32 cellular contexts compared by ENCODE assay signal in the genomic region with DNA sequence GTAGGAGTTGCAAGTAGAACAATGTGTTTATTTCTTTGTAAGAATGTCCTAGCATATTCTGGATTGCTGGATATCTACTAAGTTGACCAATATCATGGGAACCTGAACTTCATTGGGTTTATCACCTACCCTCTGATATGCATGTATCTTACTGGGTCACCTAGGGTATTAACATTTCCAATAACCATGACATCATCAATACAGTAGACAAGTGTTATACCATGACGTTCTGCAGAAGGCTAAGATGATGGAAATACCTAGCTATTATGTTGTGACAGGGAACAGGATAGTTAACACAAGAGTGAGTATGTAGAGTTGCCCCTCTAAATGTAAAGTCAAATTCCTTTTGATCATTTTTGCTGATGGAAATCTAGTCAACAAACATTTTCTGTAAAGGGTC. TPM values are rescaled to one million over a fixed set of nuclear protein-coding genes. Genes with fewer than 3 reads are reported as not detected.
"Had no signal": no experiment of that assay in that cellular context is flagged by ENCODE, and none has a peak within 500 bp of the region (broad histone marks: within the 10 kb centered on the region; RNA-seq: fewer than 3 reads in every experiment).

No MANE protein-coding gene starts in this region.

- FAIRE-seq: colon had no signal

- H3K9me3 ChIP-seq: body of pancreas, esophagus muscularis mucosa, gastrocnemius medialis had no signal

- H3K4me3 ChIP-seq: body of pancreas, esophagus muscularis mucosa, gastrocnemius medialis had no signal

- H3K36me3 ChIP-seq: esophagus muscularis mucosa, gastrocnemius medialis, WERI-Rb-1 had no signal

- H3K27ac Mint-ChIP-seq: activated B cell treated with CpG ODN at 0.5 μM for 24 hours; activated naive CD4-positive, alpha-beta T cell treated with anti-CD3 and anti-CD28 coated beads, Interleukin-2, amount 50 U/mL, for 24 hours had no signal

- H3K4me1 ChIP-seq: body of pancreas, esophagus muscularis mucosa, foreskin keratinocyte, gastrocnemius medialis had no signal

- H3K27me3 ChIP-seq: body of pancreas, esophagus muscularis mucosa, foreskin keratinocyte, gastrocnemius medialis had no signal

- H3K27me3 Mint-ChIP-seq: activated B cell treated with CpG ODN at 0.5 μM for 24 hours; activated CD8-positive, alpha-beta T cell treated with anti-CD3 and anti-CD28 coated beads for 36 hours; activated naive CD4-positive, alpha-beta T cell treated with anti-CD3 and anti-CD28 coated beads, Interleukin-2, amount 50 U/mL, for 24 hours; activated naive CD8-positive, alpha-beta T cell treated with anti-CD3 and anti-CD28 coated beads, Interleukin-2, amount 10 ng/mL, durations not matched to agents 7 days and 5 days; effector memory CD8-positive, alpha-beta T cell; T-helper 17 cell had no signal

- H3K36me3 Mint-ChIP-seq: activated naive CD4-positive, alpha-beta T cell treated with anti-CD3 and anti-CD28 coated beads, Interleukin-2, amount 50 U/mL, for 24 hours had no signal

- H3K27ac ChIP-seq: body of pancreas, esophagus muscularis mucosa, foreskin keratinocyte, gastrocnemius medialis, WERI-Rb-1 had no signal

- DNase-seq: activated B cell treated with CpG ODN at 0.5 μM for 24 hours; activated CD4-positive, alpha-beta T cell treated with anti-CD3 and anti-CD28 coated beads for 48 hours; activated CD4-positive, alpha-beta T cell treated with anti-CD3 and anti-CD28 coated beads, Interleukin-2, amount 50 U/mL, for 1 hour; activated CD4-positive, alpha-beta T cell treated with anti-CD3 and anti-CD28 coated beads, Interleukin-2, amount 50 U/mL, for 48 hours; activated CD8-positive, alpha-beta memory T cell treated with anti-CD3 and anti-CD28 coated beads for 24 hours; activated CD8-positive, alpha-beta T cell treated with anti-CD3 and anti-CD28 coated beads for 36 hours; activated effector memory CD4-positive, alpha-beta T cell treated with anti-CD3 and anti-CD28 coated beads, Interleukin-2, amount 50 U/mL, for 16 hours; activated naive CD4-positive, alpha-beta T cell treated with anti-CD3 and anti-CD28 coated beads for 36 hours; activated naive CD8-positive, alpha-beta T cell treated with anti-CD3 and anti-CD28 coated beads, Interleukin-2, amount 10 ng/mL, durations not matched to agents 7 days and 5 days; activated T-cell treated with anti-CD3 and anti-CD28 coated beads, Interleukin-2, amount 50 U/mL, for 4 hours; amygdala; aorta; body of pancreas; caudate nucleus; cortex of kidney; dermis blood vessel endothelial cell; effector CD4-positive, alpha-beta T cell; effector memory CD8-positive, alpha-beta T cell; erythroblast; foreskin keratinocyte; gastrocnemius medialis; glutamatergic neuron; T-helper 1 cell; T-helper 17 cell; T1000; WERI-Rb-1 had no signal

- H3K9me3 Mint-ChIP-seq: activated B cell treated with CpG ODN at 0.5 μM for 24 hours; activated CD8-positive, alpha-beta T cell treated with anti-CD3 and anti-CD28 coated beads for 36 hours; activated naive CD4-positive, alpha-beta T cell treated with anti-CD3 and anti-CD28 coated beads for 36 hours; activated naive CD4-positive, alpha-beta T cell treated with anti-CD3 and anti-CD28 coated beads, Interleukin-2, amount 50 U/mL, for 24 hours; activated T-cell treated with anti-CD3 and anti-CD28 coated beads, Interleukin-2, amount 50 U/mL, for 4 hours; effector memory CD8-positive, alpha-beta T cell had no signal

- ATAC-seq: activated CD4-positive, CD25-positive, alpha-beta regulatory T cell treated with anti-CD3 and anti-CD28 coated beads, Interleukin-2, amount 50 U/mL, for 24 hours; activated T-cell treated with anti-CD3 and anti-CD28 coated beads, Interleukin-2, amount 50 U/mL, for 4 hours; body of pancreas; foreskin keratinocyte; gastrocnemius medialis had no signal

- H3K4me3 Mint-ChIP-seq: activated B cell treated with CpG ODN at 0.5 μM for 24 hours; activated CD8-positive, alpha-beta T cell treated with anti-CD3 and anti-CD28 coated beads for 36 hours; activated naive CD4-positive, alpha-beta T cell treated with anti-CD3 and anti-CD28 coated beads for 36 hours; activated naive CD4-positive, alpha-beta T cell treated with anti-CD3 and anti-CD28 coated beads, Interleukin-2, amount 50 U/mL, for 24 hours; activated naive CD8-positive, alpha-beta T cell treated with anti-CD3 and anti-CD28 coated beads, Interleukin-2, amount 10 ng/mL, durations not matched to agents 7 days and 5 days; activated T-cell treated with anti-CD3 and anti-CD28 coated beads, Interleukin-2, amount 50 U/mL, for 4 hours; T-helper 2 cell treated with Interferon-gamma antibody and Interleukin-4, amounts not matched to agents 5 μg/mL and 100 μg/mL, for 36 hours had no signal

RNA-seq across cellular contexts. Expression of gene GPR65, which starts 26.0 kb away (rescaled TPM):
- total RNA-seq: chondrocyte, dermis blood vessel endothelial cell, foreskin keratinocyte had no signal
- polyA plus RNA-seq: foreskin keratinocyte had no signal
